Comparison of ENCODE assay signal across 22 cellular contexts in the genomic region with DNA sequence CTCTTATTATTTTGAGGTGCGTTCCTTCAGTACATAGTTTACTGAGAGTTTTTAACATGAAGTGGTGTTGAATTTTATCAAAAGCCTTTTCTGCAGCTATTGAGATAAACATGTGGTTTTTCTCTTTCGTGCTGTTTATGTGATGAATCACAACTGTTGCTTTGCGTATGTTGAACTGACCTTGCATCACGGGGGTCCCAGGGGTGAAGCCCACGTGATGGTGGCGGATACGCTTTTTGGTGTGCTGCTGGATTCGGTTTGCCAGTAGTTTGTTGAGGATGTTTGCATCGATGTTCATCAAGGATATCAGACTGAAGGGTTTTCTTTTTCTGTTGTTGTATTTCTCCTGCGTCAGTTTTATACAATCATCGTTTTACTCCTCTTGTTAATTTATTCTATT. TPM values are rescaled to one million over a fixed set of nuclear protein-coding genes. Genes with fewer than 3 reads are reported as not detected.
"Had no signal": no experiment of that assay in that cellular context is flagged by ENCODE, and none has a peak within 500 bp of the region (broad histone marks: within the 10 kb centered on the region; RNA-seq: fewer than 3 reads in every experiment).

No MANE protein-coding gene starts in this region.

- H3K27me3 ChIP-seq: SJSA1 had no signal

- H3K36me3 ChIP-seq: SJSA1 had no signal

- ATAC-seq: Panc1 had no signal

- H3K4me1 ChIP-seq: SJSA1 had no signal

- H3K27ac ChIP-seq: RWPE1, SJSA1, SK-N-MC had no signal

- H3K9me3 ChIP-seq: SJSA1 had no signal

- DNase-seq: Karpas-422, KG1, MM.1S, NCI-H1092 treated with DMSO at 0.1 percent for 48 hours, NCI-H1436, NCI-H187, NCI-H2029, NCI-H2081 treated with DMSO at 0.1 percent for 48 hours, NCI-H2171, NCI-H226, NCI-H446, NCI-H510A, NCI-H524 treated with DMSO at 0.1 percent for 48 hours, NCI-H69, NCI-H774, SIG-M5 had no signal

- H3K4me3 ChIP-seq: SJSA1, SK-N-MC had no signal

RNA-seq across cellular contexts. Expression of a gene that starts 4.6 kb away (rescaled TPM):
- total RNA-seq: HT-29, M059J, SJSA1 had no signal

RNA-seq across cellular contexts. Expression of a gene that starts 21.6 kb away (rescaled TPM):
- total RNA-seq: HT-29, M059J, SJSA1 had no signal

RNA-seq across cellular contexts. Expression of a gene that starts 55.7 kb away (rescaled TPM):
- total RNA-seq: HT-29 had no signal

RNA-seq across cellular contexts. Expression of a gene that starts 57.9 kb away (rescaled TPM):
- total RNA-seq: HT-29 had no signal
